In genomic region chr11:66311470-66311964, GRCh38 we compare ENCODE assay signal across 1 cellular context.
TF ChIP-seq lines count a peak whose summit lies in the region.

No MANE protein-coding gene starts in this region.

TF ChIP-seq in GM12878, 131 proteins besides CTCF, POLR2A, EP300 and RAD21:
- TF ChIP-seq RAD51 (IDR thresholded peaks at IDR 0.05) (no peak), TAF1 (IDR thresholded peaks at IDR 0.05; ENCODE audit: borderline replicate concordance, low read depth, low read length) (no peak), CREM (IDR thresholded peaks at IDR 0.05; ENCODE audit: low read depth) (no peak)
TF ChIP-seq in GM12878: peak in this region for 0.
